ENCODE assay signal across 1 cellular context in the genomic region with DNA sequence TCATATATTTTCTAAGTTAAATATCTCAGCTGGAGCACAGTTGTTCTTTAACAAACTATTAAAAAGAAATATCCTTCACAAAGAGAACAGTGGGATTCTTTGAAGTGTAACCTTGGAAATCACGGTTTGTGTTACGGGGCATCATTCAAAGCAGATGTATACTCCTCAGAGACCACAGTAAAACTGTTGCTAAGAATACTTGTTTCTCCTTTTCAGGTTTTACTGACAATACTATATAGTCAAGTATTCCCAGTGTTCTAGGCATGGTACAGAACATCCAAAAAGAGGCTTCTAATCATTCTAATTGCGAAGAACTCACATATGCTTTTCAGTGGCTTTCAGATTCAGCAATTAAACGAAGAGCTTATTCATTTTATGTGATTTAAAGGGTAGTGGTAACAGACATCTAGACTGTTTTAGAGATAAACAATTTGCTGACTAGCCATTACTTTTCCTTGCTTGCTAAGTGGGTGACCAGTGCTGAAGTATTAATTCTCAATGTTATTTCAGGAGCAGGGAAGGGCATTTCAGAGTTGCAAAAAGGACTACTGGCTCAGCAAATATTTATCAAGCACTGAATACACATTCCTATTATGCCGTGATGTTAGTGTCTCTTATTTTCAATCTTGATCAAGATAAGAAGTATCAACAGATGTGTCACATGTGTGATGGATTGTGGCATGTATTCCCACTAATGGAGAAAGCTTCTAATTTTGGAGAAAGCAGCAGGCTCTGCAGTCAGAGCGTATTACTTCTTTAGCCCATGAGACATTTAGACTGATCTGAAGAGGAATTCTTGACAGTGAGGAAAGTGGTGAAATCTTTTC.
TF ChIP-seq lines count a peak whose summit lies in the region.

No MANE protein-coding gene starts in this region.

TF ChIP-seq in GM23338, 12 proteins besides CTCF, POLR2A, EP300 and RAD21 (continued from another document):
- TF ChIP-seq REST (IDR thresholded peaks at IDR 0.05; ENCODE audit: unreplicated experiment), result no peak
- TF ChIP-seq, protein P1, sequence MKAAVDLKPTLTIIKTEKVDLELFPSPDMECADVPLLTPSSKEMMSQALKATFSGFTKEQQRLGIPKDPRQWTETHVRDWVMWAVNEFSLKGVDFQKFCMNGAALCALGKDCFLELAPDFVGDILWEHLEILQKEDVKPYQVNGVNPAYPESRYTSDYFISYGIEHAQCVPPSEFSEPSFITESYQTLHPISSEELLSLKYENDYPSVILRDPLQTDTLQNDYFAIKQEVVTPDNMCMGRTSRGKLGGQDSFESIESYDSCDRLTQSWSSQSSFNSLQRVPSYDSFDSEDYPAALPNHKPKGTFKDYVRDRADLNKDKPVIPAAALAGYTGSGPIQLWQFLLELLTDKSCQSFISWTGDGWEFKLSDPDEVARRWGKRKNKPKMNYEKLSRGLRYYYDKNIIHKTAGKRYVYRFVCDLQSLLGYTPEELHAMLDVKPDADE (IDR thresholded peaks at IDR 0.05), result no peak
- TF ChIP-seq ZNF114 (CRISPR knock-in tag; IDR thresholded peaks at IDR 0.05), result no peak
- TF ChIP-seq EZH2 (IDR thresholded peaks at IDR 0.05; ENCODE audit: low read depth, unreplicated experiment), result no peak
TF ChIP-seq in GM23338: peak in this region for 0.
